Comparison of ENCODE assay signal across 14 cellular contexts in the genomic region with DNA sequence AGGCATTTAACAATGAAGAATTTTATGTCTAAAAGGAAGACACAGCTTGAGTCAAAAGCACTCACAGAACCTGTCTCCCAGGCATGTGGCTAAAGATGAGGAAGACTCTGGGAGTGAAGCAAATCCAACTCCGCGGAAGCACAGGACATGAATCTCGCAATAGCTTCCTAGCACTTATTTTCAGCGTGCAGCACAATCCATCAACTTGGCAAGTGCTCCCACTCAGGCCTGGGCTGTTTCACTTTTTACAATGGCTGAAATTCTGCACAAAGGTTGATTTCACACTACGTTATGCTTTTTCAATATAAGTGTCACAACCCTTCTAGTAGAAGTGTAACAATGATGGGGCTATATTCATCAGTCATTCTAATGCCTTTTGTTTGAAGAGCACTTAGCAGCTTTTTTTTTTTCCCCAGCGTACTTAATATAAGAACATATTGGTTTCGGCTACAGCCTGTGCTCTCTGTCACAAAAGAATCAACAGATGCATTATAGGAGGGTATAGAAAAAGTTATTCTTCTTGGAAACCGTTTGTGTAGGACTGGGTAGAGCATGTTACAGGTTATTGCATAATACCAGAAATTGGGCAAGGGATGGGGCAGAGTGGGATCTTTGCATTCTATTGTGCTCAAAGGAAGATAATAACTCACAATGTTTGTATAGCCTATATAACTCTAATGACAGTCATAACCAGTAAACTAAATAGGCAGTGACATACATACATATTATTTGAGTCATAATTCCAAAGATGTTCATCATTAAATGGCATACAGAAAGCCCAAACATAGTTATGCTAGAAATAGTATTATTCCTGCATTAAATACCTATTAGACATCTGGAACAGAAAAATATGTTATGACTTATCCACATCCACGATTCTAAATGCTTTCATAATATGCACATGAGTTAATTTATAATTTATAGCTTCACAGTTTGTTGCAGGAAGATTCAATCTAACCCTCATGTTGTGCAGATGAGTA.
"Had no signal": no experiment of that assay in that cellular context is flagged by ENCODE, and none has a peak within 500 bp of the region (broad histone marks: within the 10 kb centered on the region; RNA-seq: fewer than 3 reads in every experiment).

No MANE protein-coding gene starts in this region.

- H3K27ac ChIP-seq: body of pancreas, neutrophil, skin epidermis, testis, upper lobe of left lung had no signal

- H3K4me1 ChIP-seq: body of pancreas, upper lobe of left lung had no signal

- H3K4me3 ChIP-seq: body of pancreas, skin epidermis, testis, upper lobe of left lung had no signal

- H3K36me3 ChIP-seq: neutrophil, upper lobe of left lung had no signal

- H3K9me3 ChIP-seq: body of pancreas, neutrophil, testis, upper lobe of left lung had no signal

- ATAC-seq: body of pancreas, left lobe of liver had no signal

- DNase-seq: activated CD4-positive, alpha-beta memory T cell treated with anti-CD3 and anti-CD28 coated beads, Interleukin-2, amount 10 ng/mL, durations not matched to agents 7 days and 5 days; activated CD4-positive, alpha-beta T cell treated with anti-CD3 and anti-CD28 coated beads for 4 hours; activated T-cell treated with anti-CD3 and anti-CD28 coated beads, Interleukin-2, amount 50 U/mL, for 24 hours; amygdala; body of pancreas; caudate nucleus; naive B cell; stimulated activated CD4-positive, alpha-beta T cell treated with anti-CD3 and anti-CD28 coated beads, Interleukin-4, amount 100 ng/mL, for 4 hours; T-helper 2 cell; testis; upper lobe of left lung had no signal

- H3K27me3 ChIP-seq: body of pancreas, neutrophil, testis, upper lobe of left lung had no signal
